8 cellular contexts compared by ENCODE assay signal in the genomic region with DNA sequence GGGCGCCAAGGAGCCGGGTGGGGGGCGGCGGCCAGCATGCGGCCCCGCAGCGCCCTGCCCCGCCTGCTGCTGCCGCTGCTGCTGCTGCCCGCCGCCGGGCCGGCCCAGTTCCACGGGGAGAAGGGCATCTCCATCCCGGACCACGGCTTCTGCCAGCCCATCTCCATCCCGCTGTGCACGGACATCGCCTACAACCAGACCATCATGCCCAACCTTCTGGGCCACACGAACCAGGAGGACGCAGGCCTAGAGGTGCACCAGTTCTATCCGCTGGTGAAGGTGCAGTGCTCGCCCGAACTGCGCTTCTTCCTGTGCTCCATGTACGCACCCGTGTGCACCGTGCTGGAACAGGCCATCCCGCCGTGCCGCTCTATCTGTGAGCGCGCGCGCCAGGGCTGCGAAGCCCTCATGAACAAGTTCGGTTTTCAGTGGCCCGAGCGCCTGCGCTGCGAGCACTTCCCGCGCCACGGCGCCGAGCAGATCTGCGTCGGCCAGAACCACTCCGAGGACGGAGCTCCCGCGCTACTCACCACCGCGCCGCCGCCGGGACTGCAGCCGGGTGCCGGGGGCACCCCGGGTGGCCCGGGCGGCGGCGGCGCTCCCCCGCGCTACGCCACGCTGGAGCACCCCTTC. TPM values are rescaled to one million over a fixed set of nuclear protein-coding genes. Genes with fewer than 3 reads are reported as not detected.
DNase-seq lines count a peak whose midpoint lies in the region; ATAC-seq and TF ChIP-seq lines count a peak whose summit lies in the region.

No MANE protein-coding gene starts in this region.

- no peaks in the 10 kb centered on the region for H3K4me1 ChIP-seq in parathyroid adenoma

- H3K4me3 ChIP-seq in GM08714 (ENCODE audit: low read length) (peak overlapping the region; percentile 11; the same call in 1 of the 2 replicates), NB4 (ENCODE audit: low read depth, low read length) (peak overlapping the region; percentile 52), parathyroid adenoma (ENCODE audit: low read depth, low read length) (peak overlapping the region; percentile 37)

- DNase-seq in NB4 (ENCODE audit: low read depth) (peak; percentile 57), foreskin melanocyte (peak; percentile 52), 8988T (no peak), GDM1 (lab: John Stamatoyannopoulos, UW) (no peak)
- DNase-seq in activated T-cell treated with anti-CD3 and anti-CD28 coated beads, Interleukin-2, amount 50 U/mL, for 72 hours, result peak; percentile 46 to 54

- TF ChIP-seq CTCF in NB4 (IDR thresholded peaks at IDR 0.05; ENCODE audit: low read depth, low read length) (no peak), parathyroid adenoma (IDR thresholded peaks at IDR 0.05) (no peak)

- H3K4me3 Mint-ChIP-seq in activated T-cell treated with anti-CD3 and anti-CD28 coated beads, Interleukin-2, amount 50 U/mL, for 72 hours, result peak overlapping the region; percentile 90

- H3K27ac Mint-ChIP-seq in activated T-cell treated with anti-CD3 and anti-CD28 coated beads, Interleukin-2, amount 50 U/mL, for 72 hours, result no peak overlapping the region

- no peaks in the 10 kb centered on the region for H3K9me3 ChIP-seq in parathyroid adenoma (ENCODE audit: control insufficient read depth, low read length)

- H3K27me3 ChIP-seq in parathyroid adenoma (ENCODE audit: control insufficient read depth, insufficient read depth, low read length), result no peaks in the 10 kb centered on the region

- no peaks in the 10 kb centered on the region for H3K36me3 ChIP-seq in parathyroid adenoma (ENCODE audit: control insufficient read depth, insufficient read depth, low read length)

- peak overlapping the region; percentile 84 for H2AFZ ChIP-seq in parathyroid adenoma

- no peak overlapping the region for H3K9ac ChIP-seq in parathyroid adenoma

- H3K27me3 Mint-ChIP-seq in activated T-cell treated with anti-CD3 and anti-CD28 coated beads, Interleukin-2, amount 50 U/mL, for 72 hours (ENCODE audit: low read depth), result peaks cover 79% of the 10 kb centered on the region

- no peak for TF ChIP-seq POLR2A in NB4 (IDR thresholded peaks at IDR 0.05; ENCODE audit: extremely low read depth, insufficient read length)

- H3K27ac ChIP-seq in parathyroid adenoma, result no peak overlapping the region

- ATAC-seq in activated T-cell treated with anti-CD3 and anti-CD28 coated beads, Interleukin-2, amount 50 U/mL, for 72 hours (replicated peaks in 1 of 2), result peak; percentile 58 to 64
- ATAC-seq in HG02981 (IDR thresholded peaks at IDR 0.05; ENCODE audit: unreplicated experiment), result no peak

- no peaks in the 10 kb centered on the region for H3K9me3 Mint-ChIP-seq in activated T-cell treated with anti-CD3 and anti-CD28 coated beads, Interleukin-2, amount 50 U/mL, for 72 hours

- no peaks in the 10 kb centered on the region for H3K79me2 ChIP-seq in parathyroid adenoma

- peak overlapping the region; percentile 55 for H3K4me2 ChIP-seq in parathyroid adenoma (ENCODE audit: low read length)

- peaks cover 28% of the 10 kb centered on the region for H3K4me1 Mint-ChIP-seq in activated T-cell treated with anti-CD3 and anti-CD28 coated beads, Interleukin-2, amount 50 U/mL, for 72 hours (ENCODE audit: low read depth)

- H3K36me3 Mint-ChIP-seq in activated T-cell treated with anti-CD3 and anti-CD28 coated beads, Interleukin-2, amount 50 U/mL, for 72 hours (ENCODE audit: insufficient read depth in 2 of 2), result peaks cover 7 to 9% of the 10 kb centered on the region in 2 donors

RNA-seq across cellular contexts. Expression of gene FZD2, which starts 0.5 kb away (rescaled TPM):
- total RNA-seq in activated T-cell treated with anti-CD3 and anti-CD28 coated beads, Interleukin-2, amount 50 U/mL, for 72 hours, result under 1 TPM; 0.23 to 0.82 TPM

RNA-seq across cellular contexts. Expression of gene GPATCH8, which starts 54.6 kb away (rescaled TPM):
- 10 to 100 TPM; 45.4 to 49.7 TPM for total RNA-seq in activated T-cell treated with anti-CD3 and anti-CD28 coated beads, Interleukin-2, amount 50 U/mL, for 72 hours

Comparison
In these comparisons a context has a peak if more than half of its experiments do, and no peak if none do; other contexts are left out.
1. DNase-seq: peak in NB4 (single experiment), activated T-cell treated with anti-CD3 and anti-CD28 coated beads, Interleukin-2, amount 50 U/mL, for 72 hours (2 of 2) and foreskin melanocyte (single experiment); none in 8988T (single experiment) and GDM1 (single experiment).
2. Peak in every context shown above with its lines, with median percentiles within 50 percentile points of each other: H3K4me3 ChIP-seq.